Comparison of ENCODE assay signal across 19 cellular contexts in the genomic region with DNA sequence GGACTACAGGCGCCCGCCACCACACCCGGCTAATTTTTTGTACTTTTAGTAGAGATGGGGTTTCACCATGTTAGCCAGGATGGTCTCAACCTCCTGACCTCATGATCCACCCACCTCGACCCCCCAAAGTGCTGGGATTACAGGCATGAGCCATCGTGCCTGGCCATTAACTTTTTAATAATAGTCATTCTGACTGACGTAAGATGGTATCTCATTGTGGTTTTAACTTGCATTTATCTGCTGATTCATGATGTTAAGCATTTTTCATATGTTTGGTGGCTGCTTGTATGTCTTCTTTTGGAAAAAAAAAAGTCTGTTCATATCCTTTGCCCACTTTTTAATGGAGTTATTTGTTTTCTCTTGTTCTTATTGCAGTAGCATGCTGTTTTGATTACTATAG. TPM values are rescaled to one million over a fixed set of nuclear protein-coding genes. Genes with fewer than 3 reads are reported as not detected.
DNase-seq lines count a peak whose midpoint lies in the region; TF ChIP-seq lines count a peak whose summit lies in the region.
"Not testable (repeated sequence)": the region's sequence is repeated elsewhere in the genome, so short reads cannot be mapped to it uniquely, and the experiment has no call there.
"Had no signal": no experiment of that assay in that cellular context is flagged by ENCODE, and none has a peak within 500 bp of the region (broad histone marks: within the 10 kb centered on the region; RNA-seq: fewer than 3 reads in every experiment).

No MANE protein-coding gene starts in this region.

- not testable (repeated sequence) for H3K9me3 ChIP-seq in SJCRH30 (replicated peaks); fibroblast of lung (ENCODE audit: control insufficient read depth, insufficient read depth, low read depth, low read length); skeletal muscle satellite cell (replicated peaks; ENCODE audit: low read length)

- CTCF ChIA-PET in AG04449 (lab: Yijun Ruan, JAX), result interaction anchor here (0.9 to 2.4 kb wide), 2 partner anchors 9 to 16 kb away, joined by 3 to 11 read pairs; no protein-coding TSS in a partner anchor

- H3K27ac ChIP-seq in SJCRH30 (peak overlapping the region; percentile 49), brain microvascular endothelial cell (peak overlapping the region; percentile 99), fibroblast of lung (ENCODE audit: insufficient read depth, low read length) (peak overlapping the region; percentile 39)

- POLR2A ChIA-PET in AG04449 (lab: Yijun Ruan, JAX), result not testable (repeated sequence)

- not testable (repeated sequence) for H4K20me1 ChIP-seq in fibroblast of lung (ENCODE audit: control insufficient read depth, extremely low read depth, insufficient read depth, low read length)

- H3K36me3 ChIP-seq in SJCRH30; brain microvascular endothelial cell (replicated peaks); fibroblast of lung (ENCODE audit: control insufficient read depth, insufficient read depth, low read length); kidney epithelial cell (ENCODE audit: control insufficient read depth, insufficient read depth, low read length); skeletal muscle satellite cell (ENCODE audit: insufficient read depth, low read length): not testable (repeated sequence)

- not testable (repeated sequence) for H3K9ac ChIP-seq in fibroblast of lung (ENCODE audit: insufficient read depth, low read length)
- H3K9ac ChIP-seq in skeletal muscle satellite cell (ENCODE audit: low read depth, low read length), result peak overlapping the region; percentile 46

- not testable (repeated sequence) for TF ChIP-seq CTCF in AG04449 (IDR thresholded peaks at IDR 0.05; ENCODE audit: insufficient read depth, low read length, missing control alignments); brain microvascular endothelial cell (IDR thresholded peaks at IDR 0.05; ENCODE audit: low read depth, low read length, missing control alignments); fibroblast of lung (conservative IDR thresholded peaks at IDR 0.05 in 1 of 2, IDR thresholded peaks at IDR 0.05 in 1 of 2; ENCODE audit: low read depth in 1 of 2, low read length in 2 of 2); kidney epithelial cell (IDR thresholded peaks at IDR 0.05; ENCODE audit: insufficient read depth, low read length, poor library complexity, severe bottlenecking)

- not testable (repeated sequence) for H3K4me1 ChIP-seq in SJCRH30; fibroblast of lung (ENCODE audit: control insufficient read depth, extremely low read depth, insufficient read depth, low read length)
- peaks cover 32% of the 10 kb centered on the region for H3K4me1 ChIP-seq in skeletal muscle satellite cell (ENCODE audit: control insufficient read depth, insufficient read depth, low read length)

- not testable (repeated sequence) for H2AFZ ChIP-seq in fibroblast of lung (ENCODE audit: low read length)

- DNase-seq in AG04449 (ENCODE audit: low read depth, low spot score) (peak; percentile 91), GM04504 (ENCODE audit: low read depth) (peak; percentile 45), LHCN-M2 (ENCODE audit: low read depth) (peak; percentile 80), SJCRH30 (peak; percentile 10 to 18), brain microvascular endothelial cell (peak; percentile 93), fibroblast of lung (ENCODE audit: low read depth in 2 of 2) (peak; percentile 88 to 93), kidney epithelial cell (ENCODE audit: low read depth) (peak; percentile 42)

- H3K27me3 ChIP-seq in SJCRH30; brain microvascular endothelial cell (replicated peaks); fibroblast of lung (ENCODE audit: control insufficient read depth, insufficient read depth, low read length); kidney epithelial cell (ENCODE audit: control insufficient read depth, insufficient read depth, low read length); skeletal muscle satellite cell (ENCODE audit: control insufficient read depth, insufficient read depth, low read length): not testable (repeated sequence)

- in situ Hi-C loops in brain microvascular endothelial cell (cut with HindIII; ENCODE audit: low pct_ligation_motif_present, low sequenced_read_pairs), result not testable (repeated sequence)

- H3K79me2 ChIP-seq in fibroblast of lung (ENCODE audit: control insufficient read depth, insufficient read depth, low read length), result not testable (repeated sequence)

- not testable (repeated sequence) for H3K4me2 ChIP-seq in fibroblast of lung (ENCODE audit: extremely low read depth, insufficient read depth, low read length)
- peak overlapping the region; percentile 1 for H3K4me2 ChIP-seq in skeletal muscle satellite cell (ENCODE audit: low read length)

- not testable (repeated sequence) for H3K4me3 ChIP-seq in AG04449 (ENCODE audit: low read depth, low read length); SJCRH30; brain microvascular endothelial cell (ENCODE audit: low read depth, low read length); fibroblast of lung (replicated peaks in 1 of 4; ENCODE audit: control extremely low read depth in 1 of 4, insufficient read depth in 1 of 4, low read depth in 3 of 4, low read length in 4 of 4); kidney epithelial cell (ENCODE audit: low read depth, low read length); skeletal muscle satellite cell (ENCODE audit: low read length)

RNA-seq across cellular contexts. Expression of gene ANXA10, which starts 45.8 kb away (rescaled TPM):
- total RNA-seq in LHCN-M2 (2014; rRNA removed) (0.34 TPM in 1 of 2 replicates, not detected in the other), fibroblast of lung (0.17 and 0.26 TPM in 2 replicates), kidney epithelial cell (not detected in 2 replicates)
- 0.36 TPM for polyA plus RNA-seq in LHCN-M2 (2012)
- total RNA-seq in SJCRH30 (2014; rRNA removed; shearing (Covaris generic)), result 0.12 TPM in 1 of 2 replicates, not detected in the other
- polyA plus RNA-seq in fibroblast of lung, result 0.08 and 2.8 TPM in 2 replicates
- polyA plus RNA-seq in fibroblast of lung (2012), result 2.1 TPM in 1 of 2 replicates, not detected in the other
- 0.52 TPM in 1 of 2 replicates, not detected in the other for polyA minus RNA-seq in fibroblast of lung (ENCODE audit: low replicate concordance)
- total RNA-seq in skeletal muscle satellite cell (2012; rRNA removed), result 5.3 and 7.2 TPM in 2 replicates
- total RNA-seq: A673; activated CD8-positive, alpha-beta T cell treated with anti-CD3 and anti-CD28 coated beads for 36 hours; activated T-helper 17 cell treated with anti-CD3 and anti-CD28 coated beads, Interleukin-2, amount 50 U/mL, for 72 hours; Caco-2; gastroesophageal sphincter; GM12878; left ventricle myocardium inferior; naive thymus-derived CD4-positive, alpha-beta T cell; psoas muscle; T-helper 2 cell treated with Interferon-gamma antibody and Interleukin-4, amounts not matched to agents 100 ng/mL and 5 ng/mL, for 36 hours; uterus had no signal
- polyA plus RNA-seq: GM12878; naive thymus-derived CD4-positive, alpha-beta T cell; psoas muscle had no signal

Comparison
In these comparisons a context has a peak if more than half of its experiments do, and no peak if none do; other contexts are left out.
1. DNase-seq: peak in every context shown above with its lines; median percentile 93 in brain microvascular endothelial cell; 91 in AG04449; 90 in fibroblast of lung; 80 in LHCN-M2; 45 in GM04504; 42 in kidney epithelial cell; 14 in SJCRH30.
2. H3K27ac ChIP-seq: peak in every context shown above with its lines; median percentile 99 in brain microvascular endothelial cell; 49 in SJCRH30; 39 in fibroblast of lung.